In genomic region chr11:706957-707816, GRCh38 we compare ENCODE assay signal across 9 cellular contexts.
A peak's percentile ranks its signal among the peaks of the same experiment; 100 is the strongest.
DNase-seq lines count a peak whose midpoint lies in the region; ATAC-seq and TF ChIP-seq lines count a peak whose summit lies in the region.
"Had no signal": no experiment of that assay in that cellular context is flagged by ENCODE, and none has a peak within 500 bp of the region (broad histone marks: within the 10 kb centered on the region; RNA-seq: fewer than 3 reads in every experiment).

No MANE protein-coding gene starts in this region.

- H3K36me3 Mint-ChIP-seq in stimulated activated effector memory CD8-positive, alpha-beta T cell treated with anti-CD3 and anti-CD28 coated beads, Interleukin-12 subunit alpha, Interleukin-12 subunit beta, amount 100 ng/mL, for 72 hours = no peaks in the 10 kb centered on the region

- no peak overlapping the region for H3K27ac Mint-ChIP-seq in stimulated activated effector memory CD8-positive, alpha-beta T cell treated with anti-CD3 and anti-CD28 coated beads, Interleukin-12 subunit alpha, Interleukin-12 subunit beta, amount 100 ng/mL, for 72 hours

- H3K4me1 Mint-ChIP-seq in stimulated activated effector memory CD8-positive, alpha-beta T cell treated with anti-CD3 and anti-CD28 coated beads, Interleukin-12 subunit alpha, Interleukin-12 subunit beta, amount 100 ng/mL, for 72 hours = peaks cover 18% of the 10 kb centered on the region

- H3K9me3 Mint-ChIP-seq in stimulated activated effector memory CD8-positive, alpha-beta T cell treated with anti-CD3 and anti-CD28 coated beads, Interleukin-12 subunit alpha, Interleukin-12 subunit beta, amount 100 ng/mL, for 72 hours = no peaks in the 10 kb centered on the region

- TF ChIP-seq CTCF in GM20000 (IDR thresholded peaks at IDR 0.05; ENCODE audit: extremely low read depth, missing control alignments) = no peak

- peak overlapping the region; percentile 25 for H3K4me3 Mint-ChIP-seq in stimulated activated effector memory CD8-positive, alpha-beta T cell treated with anti-CD3 and anti-CD28 coated beads, Interleukin-12 subunit alpha, Interleukin-12 subunit beta, amount 100 ng/mL, for 72 hours

- no peak for ATAC-seq in stimulated activated effector memory CD8-positive, alpha-beta T cell treated with anti-CD3 and anti-CD28 coated beads, Interleukin-12 subunit alpha, Interleukin-12 subunit beta, amount 100 ng/mL, for 72 hours
- no peak for ATAC-seq in GM19455 (IDR thresholded peaks at IDR 0.05; ENCODE audit: unreplicated experiment)

- DNase-seq in GM20000 (ENCODE audit: low spot score) (peak; percentile 55), astrocyte of the hippocampus (ENCODE audit: low read depth, low spot score) (peak; percentile 74), iPS-NIHi11 (ENCODE audit: low spot score) (peak; percentile 73), Kasumi-1 (lab: John Stamatoyannopoulos, UW) (no peak), NCI-H748 (lab: John Stamatoyannopoulos, UW; ENCODE audit: unreplicated experiment) (no peak), NCI-H2107 (lab: John Stamatoyannopoulos, UW) (no peak)
- DNase-seq in stimulated activated effector memory CD8-positive, alpha-beta T cell treated with anti-CD3 and anti-CD28 coated beads, Interleukin-12 subunit alpha, Interleukin-12 subunit beta, amount 100 ng/mL, for 72 hours (ENCODE audit: low spot score in 2 of 2) = no peak
- DNase-seq: GOT3 had no signal

Comparison
In these comparisons a context has a peak if more than half of its experiments do, and no peak if none do; other contexts are left out.
1. DNase-seq: peak in GM20000 (single experiment), astrocyte of the hippocampus (single experiment) and iPS-NIHi11 (single experiment); none in stimulated activated effector memory CD8-positive, alpha-beta T cell treated with anti-CD3 and anti-CD28 coated beads, Interleukin-12 subunit alpha, Interleukin-12 subunit beta, amount 100 ng/mL, for 72 hours (0 of 2), Kasumi-1 (0 of 2), NCI-H748 (single experiment) and NCI-H2107 (single experiment).